In the genomic region with DNA sequence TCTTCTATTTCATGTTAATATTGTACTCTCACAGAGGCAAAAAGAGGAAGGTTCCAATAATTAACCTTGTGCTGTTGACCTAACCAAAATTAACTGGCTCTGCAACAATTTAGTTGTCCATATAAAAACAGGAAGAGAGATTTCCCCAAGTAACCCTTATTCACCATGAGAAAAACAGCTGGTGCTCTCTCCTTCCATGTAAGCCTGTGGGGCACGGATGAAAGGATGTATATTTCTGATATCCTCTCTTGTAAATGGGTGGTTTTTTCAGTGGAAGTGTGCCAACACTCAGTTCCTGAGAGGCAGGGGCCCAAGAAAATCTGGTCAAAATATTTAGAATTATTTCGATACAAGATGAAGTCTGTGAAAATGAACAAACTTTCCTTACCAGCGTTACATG, we compare ENCODE assay signal across 20 cellular contexts.
DNase-seq lines count a peak whose midpoint lies in the region; FAIRE-seq and TF ChIP-seq lines count a peak whose summit lies in the region.
"Had no signal": no experiment of that assay in that cellular context is flagged by ENCODE, and none has a peak within 500 bp of the region (broad histone marks: within the 10 kb centered on the region; RNA-seq: fewer than 3 reads in every experiment).

No MANE protein-coding gene starts in this region.

- H3K27ac ChIP-seq in endothelial cell of umbilical vein (ENCODE audit: insufficient read depth, low read depth, low read length): peak overlapping the region; percentile 88
- H3K27ac ChIP-seq: KMS-11 had no signal

- CTCF ChIA-PET in endothelial cell of umbilical vein (lab: Charles Lee): interaction anchor here (1.5 to 1.9 kb wide), 2 partner anchors 208 to 343 kb away, joined by 3 to 11 read pairs; no protein-coding TSS in a partner anchor

- DNase-seq in DMS 273 (lab: John Stamatoyannopoulos, UW; ENCODE audit: unreplicated experiment) (peak; percentile 49), MV-4-11 (lab: John Stamatoyannopoulos, UW) (peak; percentile 43), endothelial cell of umbilical vein (ENCODE audit: low read depth, low spot score) (peak; percentile 85), osteocyte (ENCODE audit: extremely low spot score, unreplicated experiment) (no peak), activated gamma-delta T cell treated with Interleukin-2 at 50 U/mL for 16 hours (no peak), glomerular visceral epithelial cell (ENCODE audit: extremely low spot score) (no peak)
- no peak for DNase-seq in stimulated activated naive CD4-positive, alpha-beta T cell (lab: John Stamatoyannopoulos, UW)
- no peak for DNase-seq in activated T-cell treated with anti-CD3 and anti-CD28 coated beads, Interleukin-2, amount 50 U/mL, for 24 hours
- DNase-seq: activated CD4-positive, alpha-beta T cell treated with anti-CD3 and anti-CD28 coated beads, Interleukin-2, amount 50 U/mL, for 48 hours; activated T-cell treated with anti-CD3 and anti-CD28 coated beads, Interleukin-2, amount 50 U/mL, for 72 hours; central memory CD4-positive, alpha-beta T cell; foreskin melanocyte; NCI-H1436 treated with DMSO at 0.1 percent for 48 hours; NCI-H345; nephron progenitor cell; stimulated activated CD4-positive, alpha-beta T cell treated with anti-CD3 and anti-CD28 coated beads, Interleukin-2, amount 100 ng/mL, for 48 hours had no signal

- H3K27ac Mint-ChIP-seq in osteocyte (ENCODE audit: unreplicated experiment): peak overlapping the region; percentile 66
- H3K27ac Mint-ChIP-seq in activated T-cell treated with anti-CD3 and anti-CD28 coated beads, Interleukin-2, amount 50 U/mL, for 24 hours: no peak overlapping the region
- H3K27ac Mint-ChIP-seq: activated T-cell treated with anti-CD3 and anti-CD28 coated beads, Interleukin-2, amount 50 U/mL, for 72 hours; memory B cell had no signal

- no peaks in the 10 kb centered on the region for H3K36me3 ChIP-seq in endothelial cell of umbilical vein (ENCODE audit: control insufficient read depth in 2 of 2, extremely low read depth in 1 of 2, insufficient read depth in 2 of 2, low read length in 2 of 2)

- no peaks in the 10 kb centered on the region for H3K36me3 Mint-ChIP-seq in osteocyte (ENCODE audit: unreplicated experiment)
- no peaks in the 10 kb centered on the region for H3K36me3 Mint-ChIP-seq in activated T-cell treated with anti-CD3 and anti-CD28 coated beads, Interleukin-2, amount 50 U/mL, for 24 hours (ENCODE audit: low read depth)
- H3K36me3 Mint-ChIP-seq: memory B cell had no signal

- intact Hi-C loops in endothelial cell of umbilical vein (cut with micrococcal nuclease): loop anchor here (2.0 kb wide), 3 partner anchors 64 to 1314 kb away; no protein-coding TSS in a partner anchor

- no peaks in the 10 kb centered on the region for H3K79me2 ChIP-seq in endothelial cell of umbilical vein (ENCODE audit: control insufficient read depth, insufficient read depth, low read length)

- H3K4me2 ChIP-seq in endothelial cell of umbilical vein (ENCODE audit: insufficient read depth, low read length): peak overlapping the region; percentile 85
- H3K4me2 ChIP-seq: KMS-11 had no signal

- no peak for TF ChIP-seq POLR2A in endothelial cell of umbilical vein (IDR thresholded peaks at IDR 0.05; ENCODE audit: low read depth, low read length)

- BruUV-seq in endothelial cell of umbilical vein (replicated peaks; lab: Mats Ljungman, UMichigan): no TSS peak

- dilution Hi-C loops in endothelial cell of umbilical vein (cut with MboI; ENCODE audit: extremely low pct_ligation_motif_present, low sequenced_read_pairs): no loop called here

- H3K27me3 ChIP-seq in endothelial cell of umbilical vein (ENCODE audit: control insufficient read depth in 2 of 2, insufficient read depth in 2 of 2, low read length in 2 of 2): no peaks in the 10 kb centered on the region

- no peak overlapping the region for H3K4me3 Mint-ChIP-seq in osteocyte (ENCODE audit: unreplicated experiment)
- H3K4me3 Mint-ChIP-seq in activated T-cell treated with anti-CD3 and anti-CD28 coated beads, Interleukin-2, amount 50 U/mL, for 24 hours: no peak overlapping the region
- H3K4me3 Mint-ChIP-seq: activated T-cell treated with anti-CD3 and anti-CD28 coated beads, Interleukin-2, amount 50 U/mL, for 72 hours; memory B cell; nephron progenitor cell had no signal

- H3K9me3 ChIP-seq in endothelial cell of umbilical vein (replicated peaks; ENCODE audit: control insufficient read depth, insufficient read depth, low read length): no peaks in the 10 kb centered on the region

- peak overlapping the region in 2 of 3 experiments; percentile 9 to 23 for H3K4me3 ChIP-seq in endothelial cell of umbilical vein (replicated peaks in 1 of 3; ENCODE audit: insufficient read depth in 1 of 3, low read depth in 1 of 3, low read length in 3 of 3)

- peaks cover 6% of the 10 kb centered on the region for H3K9me3 Mint-ChIP-seq in osteocyte (ENCODE audit: unreplicated experiment)
- no peaks in the 10 kb centered on the region for H3K9me3 Mint-ChIP-seq in activated T-cell treated with anti-CD3 and anti-CD28 coated beads, Interleukin-2, amount 50 U/mL, for 24 hours
- H3K9me3 Mint-ChIP-seq: activated T-cell treated with anti-CD3 and anti-CD28 coated beads, Interleukin-2, amount 50 U/mL, for 72 hours; memory B cell; nephron progenitor cell had no signal

- H3K9me1 ChIP-seq in endothelial cell of umbilical vein (replicated peaks; ENCODE audit: control insufficient read depth, extremely low read depth, insufficient read depth, low read length): no peaks in the 10 kb centered on the region

- H3K4me1 ChIP-seq in endothelial cell of umbilical vein (ENCODE audit: control insufficient read depth, extremely low read depth, insufficient read depth, low read length): peaks cover 37% of the 10 kb centered on the region

- H3K27me3 Mint-ChIP-seq in osteocyte (ENCODE audit: unreplicated experiment): no peaks in the 10 kb centered on the region
- H3K27me3 Mint-ChIP-seq in activated T-cell treated with anti-CD3 and anti-CD28 coated beads, Interleukin-2, amount 50 U/mL, for 24 hours: no peaks in the 10 kb centered on the region

- no peak overlapping the region for H2AFZ ChIP-seq in endothelial cell of umbilical vein (ENCODE audit: low read depth, low read length)

- peaks cover 59% of the 10 kb centered on the region for H3K4me1 Mint-ChIP-seq in osteocyte (ENCODE audit: unreplicated experiment)
- peaks cover 13% of the 10 kb centered on the region for H3K4me1 Mint-ChIP-seq in activated T-cell treated with anti-CD3 and anti-CD28 coated beads, Interleukin-2, amount 50 U/mL, for 24 hours (ENCODE audit: low read depth)
- H3K4me1 Mint-ChIP-seq: memory B cell had no signal

- POLR2A ChIA-PET in endothelial cell of umbilical vein (lab: Charles Lee): no interaction called here

- peak; percentile 76 for FAIRE-seq in endothelial cell of umbilical vein (lab: Jason Lieb, UNC)
- FAIRE-seq: D721Med, H54 had no signal

- H3K9ac ChIP-seq in endothelial cell of umbilical vein (replicated peaks; ENCODE audit: extremely low read depth, insufficient read depth, low read length): peak overlapping the region; percentile 77
- H3K9ac ChIP-seq: KMS-11 had no signal

- TF ChIP-seq CTCF in endothelial cell of umbilical vein (IDR thresholded peaks at IDR 0.05; ENCODE audit: extremely low read depth in 1 of 2, insufficient read depth in 1 of 2, low read depth in 1 of 2, low read length in 2 of 2): no peak
- TF ChIP-seq CTCF in osteocyte (IDR thresholded peaks at IDR 0.05): no peak

- H4K20me1 ChIP-seq in endothelial cell of umbilical vein (replicated peaks; ENCODE audit: control insufficient read depth, extremely low read depth, insufficient read depth, low read length): no peaks in the 10 kb centered on the region

TF ChIP-seq in endothelial cell of umbilical vein, 7 proteins besides CTCF, POLR2A, EP300 and RAD21:
- TF ChIP-seq FOS (IDR thresholded peaks at IDR 0.05; ENCODE audit: borderline replicate concordance, insufficient read depth, low read length) (no peak), JUN (IDR thresholded peaks at IDR 0.05; ENCODE audit: borderline replicate concordance, insufficient read depth, insufficient read length, low read depth) (no peak), MYC (IDR thresholded peaks at IDR 0.05; ENCODE audit: low read depth, low read length) (no peak), POLR2AphosphoS5 (IDR thresholded peaks at IDR 0.05; ENCODE audit: insufficient read depth, low read depth, low read length) (no peak), GATA2 (IDR thresholded peaks at IDR 0.05; ENCODE audit: insufficient read depth, insufficient read length, low read depth, low read length) (no peak), EZH2 (IDR thresholded peaks at IDR 0.05; ENCODE audit: borderline replicate concordance, low read depth, low read length, severe bottlenecking) (no peak)
- TF ChIP-seq, protein P1, sequence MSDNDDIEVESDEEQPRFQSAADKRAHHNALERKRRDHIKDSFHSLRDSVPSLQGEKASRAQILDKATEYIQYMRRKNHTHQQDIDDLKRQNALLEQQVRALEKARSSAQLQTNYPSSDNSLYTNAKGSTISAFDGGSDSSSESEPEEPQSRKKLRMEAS (IDR thresholded peaks at IDR 0.05; ENCODE audit: insufficient read depth, insufficient read length): no peak

Comparison
In these comparisons a context has a peak if more than half of its experiments do, and no peak if none do; other contexts are left out.
1. DNase-seq: peak in DMS 273 (single experiment), MV-4-11 (single experiment) and endothelial cell of umbilical vein (single experiment); none in osteocyte (single experiment), activated gamma-delta T cell treated with Interleukin-2 at 50 U/mL for 16 hours (single experiment), stimulated activated naive CD4-positive, alpha-beta T cell (0 of 6), activated T-cell treated with anti-CD3 and anti-CD28 coated beads, Interleukin-2, amount 50 U/mL, for 24 hours (single experiment) and glomerular visceral epithelial cell (single experiment).